Comparison of ENCODE assay signal across 26 cellular contexts in genomic region chr3:36784012-36784763, GRCh38. TPM values are rescaled to one million over a fixed set of nuclear protein-coding genes. Genes with fewer than 3 reads are reported as not detected.
"Had no signal": no experiment of that assay in that cellular context is flagged by ENCODE, and none has a peak within 500 bp of the region (broad histone marks: within the 10 kb centered on the region; RNA-seq: fewer than 3 reads in every experiment).

No MANE protein-coding gene starts in this region.

- H3K36me3 ChIP-seq: left lung, vagina, WERI-Rb-1 had no signal

- H3K4me3 Mint-ChIP-seq: activated CD4-positive, alpha-beta T cell treated with anti-CD3 and anti-CD28 coated beads, Interleukin-2, amount 10 ng/mL, durations not matched to agents 7 days and 5 days; activated CD8-positive, alpha-beta memory T cell treated with anti-CD3 and anti-CD28 coated beads, Interleukin-2, amount 10 ng/mL, durations not matched to agents 7 days and 5 days; activated CD8-positive, alpha-beta T cell treated with anti-CD3 and anti-CD28 coated beads for 36 hours; activated naive CD4-positive, alpha-beta T cell treated with anti-CD3 and anti-CD28 coated beads, Interleukin-2, amount 10 ng/mL, durations not matched to agents 7 days and 5 days; natural killer cell treated with Interleukin-12 subunit alpha and Interleukin-12 subunit beta and Interleukin-15 and Interleukin-18, amount 100 ng/mL, for 72 hours; stimulated activated naive B cell treated with anti-CD40 and anti-IgM and Interleukin-4, amounts not matched to agents 10 μg/mL and 1 μg/mL and 100 μg/mL, for 72 hours had no signal

- H3K4me2 ChIP-seq: hepatocyte had no signal

- H3K27ac ChIP-seq: epithelial cell of prostate, hepatocyte, left lung, testis, vagina, WERI-Rb-1 had no signal

- ATAC-seq: activated CD8-positive, alpha-beta memory T cell treated with anti-CD3 and anti-CD28 coated beads, Interleukin-2, amount 10 ng/mL, durations not matched to agents 7 days and 5 days; activated CD8-positive, alpha-beta T cell treated with anti-CD3 and anti-CD28 coated beads for 36 hours; left lung; natural killer cell treated with Interleukin-12 subunit alpha and Interleukin-12 subunit beta and Interleukin-15 and Interleukin-18, amount 100 ng/mL, for 72 hours; stimulated activated naive B cell treated with anti-CD40 and anti-IgM and Interleukin-4, amounts not matched to agents 10 μg/mL and 1 μg/mL and 100 μg/mL, for 72 hours had no signal

- H3K4me3 ChIP-seq: hepatocyte, left lung, testis, vagina had no signal

- H3K36me3 Mint-ChIP-seq: activated CD8-positive, alpha-beta memory T cell treated with anti-CD3 and anti-CD28 coated beads, Interleukin-2, amount 10 ng/mL, durations not matched to agents 7 days and 5 days; activated naive CD4-positive, alpha-beta T cell treated with anti-CD3 and anti-CD28 coated beads, Interleukin-2, amount 10 ng/mL, durations not matched to agents 7 days and 5 days; natural killer cell treated with Interleukin-12 subunit alpha and Interleukin-12 subunit beta and Interleukin-15 and Interleukin-18, amount 100 ng/mL, for 72 hours; stimulated activated naive B cell treated with anti-CD40 and anti-IgM and Interleukin-4, amounts not matched to agents 10 μg/mL and 1 μg/mL and 100 μg/mL, for 72 hours had no signal

- H3K27me3 Mint-ChIP-seq: activated CD8-positive, alpha-beta T cell treated with anti-CD3 and anti-CD28 coated beads for 36 hours had no signal

- H3K4me1 Mint-ChIP-seq: activated CD4-positive, alpha-beta T cell treated with anti-CD3 and anti-CD28 coated beads, Interleukin-2, amount 10 ng/mL, durations not matched to agents 7 days and 5 days; activated naive CD4-positive, alpha-beta T cell treated with anti-CD3 and anti-CD28 coated beads, Interleukin-2, amount 10 ng/mL, durations not matched to agents 7 days and 5 days; stimulated activated naive B cell treated with anti-CD40 and anti-IgM and Interleukin-4, amounts not matched to agents 10 μg/mL and 1 μg/mL and 100 μg/mL, for 72 hours had no signal

- H3K27me3 ChIP-seq: hepatocyte, left lung, testis, vagina had no signal

- H3K9me3 Mint-ChIP-seq: activated CD4-positive, alpha-beta T cell treated with anti-CD3 and anti-CD28 coated beads, Interleukin-2, amount 10 ng/mL, durations not matched to agents 7 days and 5 days; activated CD8-positive, alpha-beta T cell treated with anti-CD3 and anti-CD28 coated beads for 36 hours; activated naive CD4-positive, alpha-beta T cell treated with anti-CD3 and anti-CD28 coated beads, Interleukin-2, amount 10 ng/mL, durations not matched to agents 7 days and 5 days; natural killer cell treated with Interleukin-12 subunit alpha and Interleukin-12 subunit beta and Interleukin-15 and Interleukin-18, amount 100 ng/mL, for 72 hours; stimulated activated naive B cell treated with anti-CD40 and anti-IgM and Interleukin-4, amounts not matched to agents 10 μg/mL and 1 μg/mL and 100 μg/mL, for 72 hours had no signal

- H3K79me2 ChIP-seq: hepatocyte had no signal

- H3K4me1 ChIP-seq: left lung, testis, vagina had no signal

- DNase-seq: activated CD4-positive, alpha-beta T cell treated with anti-CD3 and anti-CD28 coated beads, Interleukin-2, amount 10 ng/mL, durations not matched to agents 7 days and 5 days; activated CD4-positive, CD25-positive, alpha-beta regulatory T cell treated with anti-CD3 and anti-CD28 coated beads, Interleukin-2, amount 50 U/mL, for 72 hours; activated CD8-positive, alpha-beta memory T cell treated with anti-CD3 and anti-CD28 coated beads, Interleukin-2, amount 10 ng/mL, durations not matched to agents 7 days and 5 days; activated CD8-positive, alpha-beta T cell treated with anti-CD3 and anti-CD28 coated beads for 36 hours; activated effector memory CD4-positive, alpha-beta T cell treated with anti-CD3 and anti-CD28 coated beads, Interleukin-2, amount 50 U/mL, for 16 hours; activated naive CD4-positive, alpha-beta T cell treated with anti-CD3 and anti-CD28 coated beads, Interleukin-2, amount 10 ng/mL, durations not matched to agents 7 days and 5 days; activated T-cell treated with anti-CD3 and anti-CD28 coated beads for 4 hours; amygdala; cortex of kidney; kidney glomerular epithelial cell; left lung; mammary epithelial cell; midbrain; posterior cingulate gyrus; stimulated activated CD4-positive, alpha-beta T cell treated with anti-CD3 and anti-CD28 coated beads, Interleukin-2, amount 100 ng/mL, for 48 hours; stimulated activated CD8-positive, alpha-beta memory T cell treated with anti-CD3 and anti-CD28 coated beads, Interleukin-4, amount 100 ng/mL, for 48 hours; stimulated activated naive B cell treated with anti-CD40 and anti-IgM and Interleukin-4, amounts not matched to agents 10 μg/mL and 1 μg/mL and 100 μg/mL, for 72 hours; T-helper 1 cell; testis; trophoblast cell; WERI-Rb-1 had no signal

- H3K9me3 ChIP-seq: left lung, testis, vagina had no signal

- H2AFZ ChIP-seq: hepatocyte had no signal

- H3K27ac Mint-ChIP-seq: activated CD4-positive, alpha-beta T cell treated with anti-CD3 and anti-CD28 coated beads, Interleukin-2, amount 10 ng/mL, durations not matched to agents 7 days and 5 days; activated CD8-positive, alpha-beta memory T cell treated with anti-CD3 and anti-CD28 coated beads, Interleukin-2, amount 10 ng/mL, durations not matched to agents 7 days and 5 days; activated CD8-positive, alpha-beta T cell treated with anti-CD3 and anti-CD28 coated beads for 36 hours; activated naive CD4-positive, alpha-beta T cell treated with anti-CD3 and anti-CD28 coated beads, Interleukin-2, amount 10 ng/mL, durations not matched to agents 7 days and 5 days; natural killer cell treated with Interleukin-12 subunit alpha and Interleukin-12 subunit beta and Interleukin-15 and Interleukin-18, amount 100 ng/mL, for 72 hours; stimulated activated naive B cell treated with anti-CD40 and anti-IgM and Interleukin-4, amounts not matched to agents 10 μg/mL and 1 μg/mL and 100 μg/mL, for 72 hours had no signal

RNA-seq across cellular contexts. Expression of gene DCLK3, which starts 19.8 kb away (rescaled TPM):
- total RNA-seq: activated CD4-positive, alpha-beta T cell treated with anti-CD3 and anti-CD28 coated beads, Interleukin-2, amount 10 ng/mL, durations not matched to agents 7 days and 5 days; activated CD8-positive, alpha-beta memory T cell treated with anti-CD3 and anti-CD28 coated beads, Interleukin-2, amount 10 ng/mL, durations not matched to agents 7 days and 5 days; mammary epithelial cell; natural killer cell treated with Interleukin-12 subunit alpha and Interleukin-12 subunit beta and Interleukin-15 and Interleukin-18, amount 100 ng/mL, for 72 hours; renal cortical epithelial cell; vagina had no signal
- polyA plus RNA-seq: hepatocyte, mammary epithelial cell had no signal
